In the genomic region with DNA sequence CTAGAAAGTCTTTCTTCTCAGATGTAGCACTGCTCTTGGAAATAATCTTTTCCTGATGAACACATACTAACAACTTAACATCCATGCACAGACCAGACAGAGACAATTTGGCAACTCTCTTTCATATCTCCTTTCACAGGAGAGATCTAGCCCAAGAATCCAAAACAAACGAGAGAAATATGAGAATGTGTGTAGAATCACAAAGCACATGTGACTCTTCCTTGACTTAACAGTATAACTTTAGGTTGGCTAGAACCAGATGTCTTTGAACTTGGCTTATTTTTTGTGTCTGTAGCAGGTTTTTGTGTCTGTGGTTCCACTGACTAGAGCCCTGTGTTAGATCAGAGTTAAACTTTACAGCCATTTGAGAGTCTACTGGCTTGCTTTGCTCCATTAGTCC, we compare ENCODE assay signal across 2 cellular contexts.
TF ChIP-seq lines count a peak whose summit lies in the region.

No MANE protein-coding gene starts in this region.

TF ChIP-seq in IMR-90, 13 proteins besides CTCF, POLR2A, EP300 and RAD21:
- TF ChIP-seq MXI1 (IDR thresholded peaks at IDR 0.05; ENCODE audit: borderline replicate concordance, low read depth, low read length) (no peak), CEBPB (IDR thresholded peaks at IDR 0.05; ENCODE audit: low read depth, low read length) (no peak), RFX5 (IDR thresholded peaks at IDR 0.05; ENCODE audit: low read depth, low read length) (no peak), NFE2L2 (IDR thresholded peaks at IDR 0.05; ENCODE audit: low read depth, low read length) (no peak)

TF ChIP-seq in GM23338, 12 proteins besides CTCF, POLR2A, EP300 and RAD21:
- TF ChIP-seq ZNF331 (CRISPR knock-in tag; IDR thresholded peaks at IDR 0.05; ENCODE audit: low read depth) (no peak), EZH2 (IDR thresholded peaks at IDR 0.05; ENCODE audit: low read depth, unreplicated experiment) (no peak), ZNF114 (CRISPR knock-in tag; IDR thresholded peaks at IDR 0.05) (no peak), JUNB (IDR thresholded peaks at IDR 0.05; ENCODE audit: unreplicated experiment) (no peak), EZH2phosphoT487 (IDR thresholded peaks at IDR 0.05; ENCODE audit: unreplicated experiment) (no peak), STAT1 (IDR thresholded peaks at IDR 0.05; ENCODE audit: unreplicated experiment) (no peak), NANOG (IDR thresholded peaks at IDR 0.05; ENCODE audit: borderline replicate concordance) (no peak), POLR2AphosphoS5 (IDR thresholded peaks at IDR 0.05; ENCODE audit: low read depth) (no peak), CREB1 (CRISPR knock-in tag; IDR thresholded peaks at IDR 0.05; ENCODE audit: low read depth) (no peak)
- TF ChIP-seq, protein P1, sequence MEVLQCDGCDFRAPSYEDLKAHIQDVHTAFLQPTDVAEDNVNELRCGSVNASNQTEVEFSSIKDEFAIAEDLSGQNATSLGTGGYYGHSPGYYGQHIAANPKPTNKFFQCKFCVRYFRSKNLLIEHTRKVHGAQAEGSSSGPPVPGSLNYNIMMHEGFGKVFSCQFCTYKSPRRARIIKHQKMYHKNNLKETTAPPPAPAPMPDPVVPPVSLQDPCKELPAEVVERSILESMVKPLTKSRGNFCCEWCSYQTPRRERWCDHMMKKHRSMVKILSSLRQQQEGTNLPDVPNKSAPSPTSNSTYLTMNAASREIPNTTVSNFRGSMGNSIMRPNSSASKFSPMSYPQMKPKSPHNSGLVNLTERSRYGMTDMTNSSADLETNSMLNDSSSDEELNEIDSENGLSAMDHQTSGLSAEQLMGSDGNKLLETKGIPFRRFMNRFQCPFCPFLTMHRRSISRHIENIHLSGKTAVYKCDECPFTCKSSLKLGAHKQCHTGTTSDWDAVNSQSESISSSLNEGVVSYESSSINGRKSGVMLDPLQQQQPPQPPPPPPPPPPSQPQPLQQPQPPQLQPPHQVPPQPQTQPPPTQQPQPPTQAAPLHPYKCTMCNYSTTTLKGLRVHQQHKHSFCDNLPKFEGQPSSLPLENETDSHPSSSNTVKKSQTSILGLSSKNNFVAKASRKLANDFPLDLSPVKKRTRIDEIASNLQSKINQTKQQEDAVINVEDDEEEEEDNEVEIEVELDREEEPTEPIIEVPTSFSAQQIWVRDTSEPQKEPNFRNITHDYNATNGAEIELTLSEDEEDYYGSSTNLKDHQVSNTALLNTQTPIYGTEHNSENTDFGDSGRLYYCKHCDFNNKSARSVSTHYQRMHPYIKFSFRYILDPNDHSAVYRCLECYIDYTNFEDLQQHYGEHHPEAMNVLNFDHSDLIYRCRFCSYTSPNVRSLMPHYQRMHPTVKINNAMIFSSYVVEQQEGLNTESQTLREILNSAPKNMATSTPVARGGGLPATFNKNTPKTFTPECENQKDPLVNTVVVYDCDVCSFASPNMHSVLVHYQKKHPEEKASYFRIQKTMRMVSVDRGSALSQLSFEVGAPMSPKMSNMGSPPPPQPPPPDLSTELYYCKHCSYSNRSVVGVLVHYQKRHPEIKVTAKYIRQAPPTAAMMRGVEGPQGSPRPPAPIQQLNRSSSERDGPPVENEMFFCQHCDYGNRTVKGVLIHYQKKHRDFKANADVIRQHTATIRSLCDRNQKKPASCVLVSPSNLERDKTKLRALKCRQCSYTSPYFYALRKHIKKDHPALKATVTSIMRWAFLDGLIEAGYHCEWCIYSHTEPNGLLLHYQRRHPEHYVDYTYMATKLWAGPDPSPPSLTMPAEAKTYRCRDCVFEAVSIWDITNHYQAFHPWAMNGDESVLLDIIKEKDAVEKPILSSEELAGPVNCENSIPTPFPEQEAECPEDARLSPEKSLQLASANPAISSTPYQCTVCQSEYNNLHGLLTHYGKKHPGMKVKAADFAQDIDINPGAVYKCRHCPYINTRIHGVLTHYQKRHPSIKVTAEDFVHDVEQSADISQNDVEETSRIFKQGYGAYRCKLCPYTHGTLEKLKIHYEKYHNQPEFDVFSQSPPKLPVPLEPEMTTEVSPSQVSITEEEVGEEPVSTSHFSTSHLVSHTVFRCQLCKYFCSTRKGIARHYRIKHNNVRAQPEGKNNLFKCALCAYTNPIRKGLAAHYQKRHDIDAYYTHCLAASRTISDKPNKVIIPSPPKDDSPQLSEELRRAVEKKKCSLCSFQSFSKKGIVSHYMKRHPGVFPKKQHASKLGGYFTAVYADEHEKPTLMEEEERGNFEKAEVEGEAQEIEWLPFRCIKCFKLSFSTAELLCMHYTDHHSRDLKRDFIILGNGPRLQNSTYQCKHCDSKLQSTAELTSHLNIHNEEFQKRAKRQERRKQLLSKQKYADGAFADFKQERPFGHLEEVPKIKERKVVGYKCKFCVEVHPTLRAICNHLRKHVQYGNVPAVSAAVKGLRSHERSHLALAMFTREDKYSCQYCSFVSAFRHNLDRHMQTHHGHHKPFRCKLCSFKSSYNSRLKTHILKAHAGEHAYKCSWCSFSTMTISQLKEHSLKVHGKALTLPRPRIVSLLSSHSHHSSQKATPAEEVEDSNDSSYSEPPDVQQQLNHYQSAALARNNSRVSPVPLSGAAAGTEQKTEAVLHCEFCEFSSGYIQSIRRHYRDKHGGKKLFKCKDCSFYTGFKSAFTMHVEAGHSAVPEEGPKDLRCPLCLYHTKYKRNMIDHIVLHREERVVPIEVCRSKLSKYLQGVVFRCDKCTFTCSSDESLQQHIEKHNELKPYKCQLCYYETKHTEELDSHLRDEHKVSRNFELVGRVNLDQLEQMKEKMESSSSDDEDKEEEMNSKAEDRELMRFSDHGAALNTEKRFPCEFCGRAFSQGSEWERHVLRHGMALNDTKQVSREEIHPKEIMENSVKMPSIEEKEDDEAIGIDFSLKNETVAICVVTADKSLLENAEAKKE (CRISPR knock-in tag; IDR thresholded peaks at IDR 0.05): no peak
- TF ChIP-seq, protein P2, sequence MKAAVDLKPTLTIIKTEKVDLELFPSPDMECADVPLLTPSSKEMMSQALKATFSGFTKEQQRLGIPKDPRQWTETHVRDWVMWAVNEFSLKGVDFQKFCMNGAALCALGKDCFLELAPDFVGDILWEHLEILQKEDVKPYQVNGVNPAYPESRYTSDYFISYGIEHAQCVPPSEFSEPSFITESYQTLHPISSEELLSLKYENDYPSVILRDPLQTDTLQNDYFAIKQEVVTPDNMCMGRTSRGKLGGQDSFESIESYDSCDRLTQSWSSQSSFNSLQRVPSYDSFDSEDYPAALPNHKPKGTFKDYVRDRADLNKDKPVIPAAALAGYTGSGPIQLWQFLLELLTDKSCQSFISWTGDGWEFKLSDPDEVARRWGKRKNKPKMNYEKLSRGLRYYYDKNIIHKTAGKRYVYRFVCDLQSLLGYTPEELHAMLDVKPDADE (IDR thresholded peaks at IDR 0.05): no peak
- TF ChIP-seq, protein P3, sequence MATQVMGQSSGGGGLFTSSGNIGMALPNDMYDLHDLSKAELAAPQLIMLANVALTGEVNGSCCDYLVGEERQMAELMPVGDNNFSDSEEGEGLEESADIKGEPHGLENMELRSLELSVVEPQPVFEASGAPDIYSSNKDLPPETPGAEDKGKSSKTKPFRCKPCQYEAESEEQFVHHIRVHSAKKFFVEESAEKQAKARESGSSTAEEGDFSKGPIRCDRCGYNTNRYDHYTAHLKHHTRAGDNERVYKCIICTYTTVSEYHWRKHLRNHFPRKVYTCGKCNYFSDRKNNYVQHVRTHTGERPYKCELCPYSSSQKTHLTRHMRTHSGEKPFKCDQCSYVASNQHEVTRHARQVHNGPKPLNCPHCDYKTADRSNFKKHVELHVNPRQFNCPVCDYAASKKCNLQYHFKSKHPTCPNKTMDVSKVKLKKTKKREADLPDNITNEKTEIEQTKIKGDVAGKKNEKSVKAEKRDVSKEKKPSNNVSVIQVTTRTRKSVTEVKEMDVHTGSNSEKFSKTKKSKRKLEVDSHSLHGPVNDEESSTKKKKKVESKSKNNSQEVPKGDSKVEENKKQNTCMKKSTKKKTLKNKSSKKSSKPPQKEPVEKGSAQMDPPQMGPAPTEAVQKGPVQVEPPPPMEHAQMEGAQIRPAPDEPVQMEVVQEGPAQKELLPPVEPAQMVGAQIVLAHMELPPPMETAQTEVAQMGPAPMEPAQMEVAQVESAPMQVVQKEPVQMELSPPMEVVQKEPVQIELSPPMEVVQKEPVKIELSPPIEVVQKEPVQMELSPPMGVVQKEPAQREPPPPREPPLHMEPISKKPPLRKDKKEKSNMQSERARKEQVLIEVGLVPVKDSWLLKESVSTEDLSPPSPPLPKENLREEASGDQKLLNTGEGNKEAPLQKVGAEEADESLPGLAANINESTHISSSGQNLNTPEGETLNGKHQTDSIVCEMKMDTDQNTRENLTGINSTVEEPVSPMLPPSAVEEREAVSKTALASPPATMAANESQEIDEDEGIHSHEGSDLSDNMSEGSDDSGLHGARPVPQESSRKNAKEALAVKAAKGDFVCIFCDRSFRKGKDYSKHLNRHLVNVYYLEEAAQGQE (IDR thresholded peaks at IDR 0.05; ENCODE audit: unreplicated experiment): no peak
TF ChIP-seq in GM23338: peak in this region for 0.
